Comparison of ENCODE assay signal across 8 cellular contexts in the genomic region with DNA sequence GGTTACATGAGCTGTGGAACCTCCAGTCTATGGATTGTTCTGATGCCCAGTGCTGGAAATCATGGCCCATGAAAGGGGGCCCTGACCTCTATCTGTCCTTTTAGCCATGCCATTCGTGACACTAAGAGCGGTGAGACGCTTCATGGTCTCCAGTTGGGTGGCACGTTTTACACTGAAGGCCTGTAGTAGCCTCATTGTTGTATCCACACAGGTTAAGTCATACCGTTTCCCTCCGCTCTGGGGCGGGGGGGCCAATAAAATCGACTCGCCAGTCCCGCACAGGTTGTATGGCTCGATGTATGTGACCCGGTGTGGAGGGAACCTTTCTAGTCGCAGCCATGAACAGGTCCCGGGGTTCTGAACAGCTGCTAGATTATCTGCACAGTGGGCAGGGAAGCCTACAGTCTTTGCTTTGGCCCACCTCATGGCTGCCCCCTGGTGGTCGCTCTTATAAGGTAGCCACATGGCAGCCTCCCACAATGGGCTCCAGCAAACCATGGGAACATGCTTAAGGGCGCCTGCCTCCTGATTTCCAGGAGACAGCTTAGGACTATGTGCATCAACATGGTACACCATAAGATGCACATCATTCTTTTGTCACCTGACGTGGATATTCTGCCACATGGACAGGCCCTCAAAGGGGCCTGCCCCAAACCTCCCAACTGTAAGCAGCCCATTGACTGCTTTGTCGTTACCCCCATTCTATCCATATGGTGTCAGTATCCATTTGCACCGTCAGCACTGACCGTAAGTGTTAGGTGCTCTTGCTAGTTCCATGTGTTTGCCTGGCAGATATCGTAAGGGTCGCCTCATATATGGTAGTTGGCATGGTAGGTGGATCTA. TPM values are rescaled to one million over a fixed set of nuclear protein-coding genes. Genes with fewer than 3 reads are reported as not detected.
DNase-seq lines count a peak whose midpoint lies in the region; ATAC-seq and TF ChIP-seq lines count a peak whose summit lies in the region.

No MANE protein-coding gene starts in this region.

- H3K9me3 Mint-ChIP-seq in CD4-positive, alpha-beta memory T cell = no peaks in the 10 kb centered on the region
- H3K9me3 Mint-ChIP-seq in activated naive CD4-positive, alpha-beta T cell treated with anti-CD3 and anti-CD28 coated beads, Interleukin-2, amount 10 ng/mL, durations not matched to agents 7 days and 5 days = no peaks in the 10 kb centered on the region

- H3K27me3 Mint-ChIP-seq in CD4-positive, alpha-beta memory T cell = peaks cover 2 to 3% of the 10 kb centered on the region in 2 donors
- H3K27me3 Mint-ChIP-seq in activated naive CD4-positive, alpha-beta T cell treated with anti-CD3 and anti-CD28 coated beads, Interleukin-2, amount 10 ng/mL, durations not matched to agents 7 days and 5 days = peaks cover 31% of the 10 kb centered on the region

- peak overlapping the region in 6 of 7 donors; percentile 19 to 86 (median 54) for H3K27ac Mint-ChIP-seq in CD4-positive, alpha-beta memory T cell
- no peak overlapping the region for H3K27ac Mint-ChIP-seq in activated naive CD4-positive, alpha-beta T cell treated with anti-CD3 and anti-CD28 coated beads, Interleukin-2, amount 10 ng/mL, durations not matched to agents 7 days and 5 days

- H3K4me1 Mint-ChIP-seq in CD4-positive, alpha-beta memory T cell = peaks cover 0 to 6% (median 3%) of the 10 kb centered on the region in 4 donors
- H3K4me1 Mint-ChIP-seq in activated naive CD4-positive, alpha-beta T cell treated with anti-CD3 and anti-CD28 coated beads, Interleukin-2, amount 10 ng/mL, durations not matched to agents 7 days and 5 days = no peaks in the 10 kb centered on the region

- peak; percentile 98 for ATAC-seq in SK-N-SH treated with all-trans-retinoic acid at 6 μM for 48 hours
- peak; percentile 93 to 94 for ATAC-seq in upper lobe of left lung (ENCODE audit: low FRiP score in 2 of 2)

- CTCF ChIA-PET in CD4-positive, alpha-beta memory T cell (lab: Charles Lee; ENCODE audit: partially characterized antibody) = interaction anchor here (0.6 to 8.4 kb wide), 12 partner anchors 12 to 114 kb away, joined by 3 to 67 read pairs (median 10); a partner anchor contains a TSS
- CTCF ChIA-PET in activated naive CD4-positive, alpha-beta T cell treated with anti-CD3 and anti-CD28 coated beads, Interleukin-2, amount 10 ng/mL, durations not matched to agents 7 days and 5 days (lab: Charles Lee) = interaction anchor here (0.7 to 6.3 kb wide), 19 partner anchors 11 to 114 kb away, joined by 3 to 48 read pairs (median 4); a partner anchor contains a TSS

- no peak for TF ChIP-seq EP300 in upper lobe of left lung (IDR thresholded peaks at IDR 0.05)

- H3K4me3 ChIP-seq in CD4-positive, alpha-beta memory T cell (ENCODE audit: low read length in 2 of 2) = no peak overlapping the region
- H3K4me3 ChIP-seq in HL-60 (replicated peaks; ENCODE audit: insufficient read depth, low read length) (no peak overlapping the region), upper lobe of left lung (no peak overlapping the region)

- peaks cover 5% of the 10 kb centered on the region for H3K4me1 ChIP-seq in CD4-positive, alpha-beta memory T cell (ENCODE audit: insufficient read depth, low read length)
- H3K4me1 ChIP-seq in upper lobe of left lung = peaks cover 0 to 9% (median 2%) of the 10 kb centered on the region in 4 donors

- no peaks in the 10 kb centered on the region for H3K9me3 ChIP-seq in CD4-positive, alpha-beta memory T cell (ENCODE audit: control insufficient read depth in 1 of 2, low read length in 2 of 2)
- no peaks in the 10 kb centered on the region for H3K9me3 ChIP-seq in upper lobe of left lung

- no peaks in the 10 kb centered on the region for H3K36me3 ChIP-seq in CD4-positive, alpha-beta memory T cell (ENCODE audit: insufficient read depth, low read length)
- no peaks in the 10 kb centered on the region for H3K36me3 ChIP-seq in upper lobe of left lung

- WGBS in upper lobe of left lung, 2 donors = 50 to 68% methylated on average over 8 to 22 of the region's 22 CpGs

- no peak for TF ChIP-seq POLR2A in upper lobe of left lung (IDR thresholded peaks at IDR 0.05)

- H3K27me3 ChIP-seq in CD4-positive, alpha-beta memory T cell (ENCODE audit: insufficient read depth, low read length) = no peaks in the 10 kb centered on the region
- H3K27me3 ChIP-seq in HL-60 (ENCODE audit: insufficient read depth, poor library complexity, severe bottlenecking) (no peaks in the 10 kb centered on the region), upper lobe of left lung (no peaks in the 10 kb centered on the region)

- TF ChIP-seq CTCF in HL-60 (IDR thresholded peaks at IDR 0.05; ENCODE audit: insufficient read depth, low read length) (peak; percentile 65), upper lobe of left lung (IDR thresholded peaks at IDR 0.05) (peak; percentile 84 to 92 (median 90))

- POLR2A ChIA-PET in CD4-positive, alpha-beta memory T cell (lab: Charles Lee; ENCODE audit: partially characterized antibody) = interaction anchor here (0.7 to 4.7 kb wide), 7 partner anchors 16 to 58 kb away, joined by 3 to 39 read pairs (median 3); a partner anchor contains a TSS

- H3K27ac ChIP-seq in CD4-positive, alpha-beta memory T cell (ENCODE audit: low read depth, low read length) = no peak overlapping the region
- H3K27ac ChIP-seq in HL-60 (replicated peaks) = no peak overlapping the region
- peak overlapping the region in 2 of 4 donors; percentile 38 to 47 for H3K27ac ChIP-seq in upper lobe of left lung

- DNase-seq in CD4-positive, alpha-beta memory T cell = peak; percentile 75 to 82 (median 80)
- DNase-seq in HL-60 (ENCODE audit: low read depth in 1 of 2, low spot score in 1 of 2) = peak; percentile 31 to 64
- peak; percentile 89 for DNase-seq in activated naive CD4-positive, alpha-beta T cell treated with anti-CD3 and anti-CD28 coated beads, Interleukin-2, amount 10 ng/mL, durations not matched to agents 7 days and 5 days
- DNase-seq in head of caudate nucleus = peak; percentile 52 to 95 (median 81)
- DNase-seq in pons (ENCODE audit: low spot score) = peak; percentile 52
- DNase-seq in upper lobe of left lung = peak in 1 of 2 donors; percentile 89
- no peak for DNase-seq in NCI-H226

- H3K4me3 Mint-ChIP-seq in CD4-positive, alpha-beta memory T cell = no peak overlapping the region
- H3K4me3 Mint-ChIP-seq in activated naive CD4-positive, alpha-beta T cell treated with anti-CD3 and anti-CD28 coated beads, Interleukin-2, amount 10 ng/mL, durations not matched to agents 7 days and 5 days = no peak overlapping the region

- intact Hi-C loops in CD4-positive, alpha-beta memory T cell (cut with micrococcal nuclease) = loop anchor here (1.0 kb wide), 3 partner anchors 18 to 114 kb away; no protein-coding TSS in a partner anchor
- intact Hi-C loops in head of caudate nucleus (cut with DNase I) = loop anchor here (5.0 kb wide), 1 partner anchor 33 kb away; no protein-coding TSS in a partner anchor

- no peaks in the 10 kb centered on the region for H3K36me3 Mint-ChIP-seq in CD4-positive, alpha-beta memory T cell
- no peaks in the 10 kb centered on the region for H3K36me3 Mint-ChIP-seq in activated naive CD4-positive, alpha-beta T cell treated with anti-CD3 and anti-CD28 coated beads, Interleukin-2, amount 10 ng/mL, durations not matched to agents 7 days and 5 days

TF ChIP-seq in SK-N-SH treated with all-trans-retinoic acid at 6 μM for 48 hours, 23 proteins besides CTCF, POLR2A, EP300 and RAD21:
- TF ChIP-seq TCF4 (CRISPR knock-in tag; IDR thresholded peaks at IDR 0.05; ENCODE audit: borderline replicate concordance) (no peak), ZFP3 (CRISPR knock-in tag; IDR thresholded peaks at IDR 0.05) (no peak), OSR1 (CRISPR knock-in tag; IDR thresholded peaks at IDR 0.05) (no peak)

RNA-seq across cellular contexts. Expression of a gene that starts 19.7 kb away (rescaled TPM):
- 100 to 1,000 TPM; 213 to 229 TPM for total RNA-seq in CD4-positive, alpha-beta memory T cell
- 100 to 1,000 TPM in 1 of 2 donors, 10 to 100 TPM in 1; 47.4 to 109 TPM for polyA plus RNA-seq in CD4-positive, alpha-beta memory T cell
- 10 to 100 TPM; 40.4 to 88.0 (median 54.5) TPM for total RNA-seq in upper lobe of left lung

RNA-seq across cellular contexts. Expression of a gene that starts 21.4 kb away (rescaled TPM):
- not detected for total RNA-seq in CD4-positive, alpha-beta memory T cell
- polyA plus RNA-seq in CD4-positive, alpha-beta memory T cell = not detected
- 10 to 100 TPM in 3 of 6 donors, 1 to 10 TPM in 3; 5.4 to 24.7 (median 10.2) TPM for total RNA-seq in upper lobe of left lung

RNA-seq across cellular contexts. Expression of a gene that starts 59.1 kb away (rescaled TPM):
- total RNA-seq in CD4-positive, alpha-beta memory T cell = 100 to 1,000 TPM in 1 of 2 experiments, 10 to 100 TPM in 1; 96.4 to 103 TPM
- 10 to 100 TPM; 24.4 to 27.0 TPM for polyA plus RNA-seq in CD4-positive, alpha-beta memory T cell
- 10 to 100 TPM; 32.8 to 76.5 (median 52.6) TPM for total RNA-seq in upper lobe of left lung

Comparison
In these comparisons a context has a peak if more than half of its experiments do, and no peak if none do; other contexts are left out.
1. RNA of a gene that starts 21.4 kb away (total RNA-seq): 5.4 to 24.7 TPM in upper lobe of left lung; not detected in CD4-positive, alpha-beta memory T cell; every median in the first group is over 4 times any median in the second.